7 cellular contexts compared by ENCODE assay signal in genomic region chr1:41661428-41662060, GRCh38.
DNase-seq lines count a peak whose midpoint lies in the region; ATAC-seq and TF ChIP-seq lines count a peak whose summit lies in the region.

No MANE protein-coding gene starts in this region.

- no peaks in the 10 kb centered on the region for H3K36me3 ChIP-seq in duodenal mucosa (ENCODE audit: control insufficient read depth in 1 of 2, insufficient read depth in 2 of 2, low read length in 2 of 2)

- POLR2A ChIA-PET in RWPE1 (lab: Yijun Ruan, JAX; ENCODE audit: low non-redundant PET) = interaction anchor here (0.6 kb wide), 1 partner anchor 168 kb away, joined by 11 read pairs; no protein-coding TSS in a partner anchor

- TF ChIP-seq CTCF in RWPE1 (conservative IDR thresholded peaks at IDR 0.05; ENCODE audit: low read depth) = no peak

- peaks cover 11 to 15% of the 10 kb centered on the region in 2 donors for H3K27me3 ChIP-seq in duodenal mucosa (ENCODE audit: control insufficient read depth in 1 of 2, insufficient read depth in 2 of 2, low read length in 2 of 2)

- H3K4me1 ChIP-seq in duodenal mucosa (ENCODE audit: control insufficient read depth in 1 of 2, insufficient read depth in 2 of 2, low read length in 2 of 2) = peaks cover under 1 to 8% of the 10 kb centered on the region in 2 donors

- TF ChIP-seq POLR2A in GM18505 (IDR thresholded peaks at IDR 0.05; ENCODE audit: borderline replicate concordance, extremely low read depth, insufficient read depth, insufficient read length) = no peak

- H3K4me3 Mint-ChIP-seq in naive B cell = peak overlapping the region; percentile 86 to 96 (median 94)

- CTCF ChIA-PET in RWPE1 (lab: Yijun Ruan, JAX) = interaction anchor here (0.6 to 0.7 kb wide), 2 partner anchors 10 to 138 kb away, joined by 3 read pairs; no protein-coding TSS in a partner anchor

- H3K27ac ChIP-seq in RWPE1 (peak overlapping the region; percentile 79), duodenal mucosa (ENCODE audit: low read depth, low read length) (no peak overlapping the region)

- H3K4me3 ChIP-seq in duodenal mucosa (ENCODE audit: low read depth in 1 of 2, low read length in 2 of 2) = peak overlapping the region; percentile 44 to 69

- H3K9me3 Mint-ChIP-seq in naive B cell = peaks cover 0 to 1% (median 0%) of the 10 kb centered on the region in 7 donors

- H3K9me3 ChIP-seq in duodenal mucosa (ENCODE audit: control insufficient read depth in 1 of 2, low read length in 2 of 2) = no peaks in the 10 kb centered on the region

- no peaks in the 10 kb centered on the region for H3K36me3 Mint-ChIP-seq in naive B cell

- DNase-seq in RWPE1 (ENCODE audit: low spot score) (no peak), naive B cell (no peak), NCI-H2107 treated with DMSO at 0.1 percent for 48 hours (lab: John Stamatoyannopoulos, UW; ENCODE audit: unreplicated experiment) (no peak), SHP77 (lab: John Stamatoyannopoulos, UW) (no peak)

- H3K27ac Mint-ChIP-seq in naive B cell = peak overlapping the region; percentile 29 to 97 (median 87)

- peaks cover 54 to 66% (median 66%) of the 10 kb centered on the region in 3 donors for H3K4me1 Mint-ChIP-seq in naive B cell

- ATAC-seq in GM18505 (IDR thresholded peaks at IDR 0.05; ENCODE audit: unreplicated experiment) (peak; percentile 16), HG02759 (IDR thresholded peaks at IDR 0.05; ENCODE audit: unreplicated experiment) (peak; percentile 18), naive B cell (ENCODE audit: low read depth in 2 of 2) (peak; percentile 3 to 6)

- peak overlapping the region; percentile 13 to 47 for H3K9ac ChIP-seq in duodenal mucosa (ENCODE audit: low read depth in 1 of 2, low read length in 2 of 2)

- H3K27me3 Mint-ChIP-seq in naive B cell = no peaks in the 10 kb centered on the region
